In genomic region chr19:47002853-47003610, GRCh38 we compare ENCODE assay signal across 23 cellular contexts. TPM values are rescaled to one million over a fixed set of nuclear protein-coding genes. Genes with fewer than 3 reads are reported as not detected.
DNase-seq lines count a peak whose midpoint lies in the region; ATAC-seq, FAIRE-seq and TF ChIP-seq lines count a peak whose summit lies in the region.
"Had no signal": no experiment of that assay in that cellular context is flagged by ENCODE, and none has a peak within 500 bp of the region (broad histone marks: within the 10 kb centered on the region; RNA-seq: fewer than 3 reads in every experiment).

No MANE protein-coding gene starts in this region.

- no peak overlapping the region for H3K9ac ChIP-seq in astrocyte (ENCODE audit: low read length)

- peak overlapping the region; percentile 47 for H3K27ac Mint-ChIP-seq in astrocyte (ENCODE audit: unreplicated experiment)
- H3K27ac Mint-ChIP-seq in neural crest cell (ENCODE audit: unreplicated experiment), result peak overlapping the region; percentile 75
- no peak overlapping the region for H3K27ac Mint-ChIP-seq in CD4-positive, alpha-beta T cell
- H3K27ac Mint-ChIP-seq: stimulated activated naive CD8-positive, alpha-beta T cell treated with anti-CD3 and anti-CD28 coated beads, Interleukin-15, Interleukin-2, amounts not matched to agents 100 ng/mL and 50 ng/mL, for 24 hours had no signal

- H3K4me3 Mint-ChIP-seq in astrocyte (ENCODE audit: unreplicated experiment), result no peak overlapping the region
- H3K4me3 Mint-ChIP-seq in neural crest cell, result peak overlapping the region; percentile 34
- no peak overlapping the region for H3K4me3 Mint-ChIP-seq in CD4-positive, alpha-beta T cell
- H3K4me3 Mint-ChIP-seq: effector memory CD8-positive, alpha-beta T cell; stimulated activated naive CD8-positive, alpha-beta T cell treated with anti-CD3 and anti-CD28 coated beads, Interleukin-15, Interleukin-2, amounts not matched to agents 100 ng/mL and 50 ng/mL, for 24 hours had no signal

- H3K27me3 Mint-ChIP-seq in astrocyte (ENCODE audit: low read depth, unreplicated experiment) (no peaks in the 10 kb centered on the region), neural crest cell (ENCODE audit: low read depth) (peaks cover 5% of the 10 kb centered on the region)
- no peaks in the 10 kb centered on the region for H3K27me3 Mint-ChIP-seq in CD4-positive, alpha-beta T cell
- H3K27me3 Mint-ChIP-seq: effector memory CD8-positive, alpha-beta T cell had no signal

- peak; percentile 60 for DNase-seq in H7
- no peak for DNase-seq in astrocyte (ENCODE audit: low read depth)
- no peak for DNase-seq in heart left ventricle
- no peak for DNase-seq in neural crest cell (ENCODE audit: low read depth, low spot score)
- DNase-seq in occipital lobe (lab: John Stamatoyannopoulos, UW), result no peak
- DNase-seq in lower lobe of right lung, result no peak
- no peak for DNase-seq in AML-193 (lab: John Stamatoyannopoulos, UW)
- no peak for DNase-seq in CD4-positive, alpha-beta T cell
- DNase-seq: activated CD4-positive, alpha-beta T cell treated with anti-CD3 and anti-CD28 coated beads, Interleukin-2, amount 50 U/mL, for 48 hours; activated CD4-positive, CD25-positive, alpha-beta regulatory T cell; activated CD8-positive, alpha-beta memory T cell treated with anti-CD3 and anti-CD28 coated beads, Interleukin-2, amount 50 U/mL, for 4 hours; activated effector memory CD4-positive, alpha-beta T cell treated with Interleukin-2 at 50 U/mL for 16 hours; C1 segment of cervical spinal cord; Calu3; effector memory CD8-positive, alpha-beta T cell; gastrocnemius medialis; NCI-H82; stimulated activated CD4-positive, alpha-beta T cell treated with anti-CD3 and anti-CD28 coated beads, Interleukin-4, amount 100 ng/mL, for 24 hours; tibial artery had no signal

- H3K9me3 Mint-ChIP-seq in astrocyte (ENCODE audit: unreplicated experiment), result peaks cover 3% of the 10 kb centered on the region
- H3K9me3 Mint-ChIP-seq in neural crest cell, result peaks cover 3% of the 10 kb centered on the region
- no peaks in the 10 kb centered on the region for H3K9me3 Mint-ChIP-seq in CD4-positive, alpha-beta T cell
- H3K9me3 Mint-ChIP-seq: effector memory CD8-positive, alpha-beta T cell; stimulated activated naive CD8-positive, alpha-beta T cell treated with anti-CD3 and anti-CD28 coated beads, Interleukin-15, Interleukin-2, amounts not matched to agents 100 ng/mL and 50 ng/mL, for 24 hours had no signal

- intact Hi-C loops in heart left ventricle (cut with DNase I), result no loop called here
- intact Hi-C loops in lower lobe of right lung (cut with DNase I), result no loop called here
- intact Hi-C loops in CD4-positive, alpha-beta T cell (cut with DNase I, micrococcal nuclease), result no loop called here

- H3K36me3 ChIP-seq in H7 (replicated peaks; ENCODE audit: control insufficient read depth, insufficient read depth, low read length), result peaks cover 6% of the 10 kb centered on the region
- peaks cover 10% of the 10 kb centered on the region for H3K36me3 ChIP-seq in astrocyte (ENCODE audit: insufficient read depth, low read length)
- H3K36me3 ChIP-seq in heart left ventricle, result peaks cover 0 to 36% (median 33%) of the 10 kb centered on the region in 9 donors
- peaks cover 33% of the 10 kb centered on the region for H3K36me3 ChIP-seq in lower lobe of right lung

- H3K36me3 Mint-ChIP-seq in astrocyte (ENCODE audit: low read depth, unreplicated experiment) (peaks cover 14% of the 10 kb centered on the region), neural crest cell (ENCODE audit: low read depth) (peaks cover 12% of the 10 kb centered on the region)
- peaks cover 35% of the 10 kb centered on the region for H3K36me3 Mint-ChIP-seq in CD4-positive, alpha-beta T cell (ENCODE audit: low read depth)

- no peak overlapping the region for H3K4me3 ChIP-seq in H7 (ENCODE audit: insufficient read depth, low read depth, low read length)
- no peak overlapping the region for H3K4me3 ChIP-seq in astrocyte (ENCODE audit: insufficient read depth, low read depth, low read length)
- peak overlapping the region in 2 of 12 donors; percentile 31 to 46 for H3K4me3 ChIP-seq in heart left ventricle
- H3K4me3 ChIP-seq in lower lobe of right lung, result no peak overlapping the region
- H3K4me3 ChIP-seq: tibial artery had no signal

- H2AFZ ChIP-seq in astrocyte (ENCODE audit: low read depth, low read length), result no peak overlapping the region

- POLR2A ChIA-PET in CD4-positive, alpha-beta T cell (lab: Charles Lee), result interaction anchor here (1.5 kb wide), 1 partner anchor 21 kb away, joined by 4 read pairs; no protein-coding TSS in a partner anchor

- H3K4me1 Mint-ChIP-seq in astrocyte (ENCODE audit: low read depth, unreplicated experiment) (no peaks in the 10 kb centered on the region), neural crest cell (peaks cover 32% of the 10 kb centered on the region)
- no peaks in the 10 kb centered on the region for H3K4me1 Mint-ChIP-seq in CD4-positive, alpha-beta T cell (ENCODE audit: low read depth)

- H3K27me3 ChIP-seq in H7 (ENCODE audit: control insufficient read depth, insufficient read depth, low read length), result no peaks in the 10 kb centered on the region
- H3K27me3 ChIP-seq in astrocyte (ENCODE audit: insufficient read depth, low read length), result peaks cover 2% of the 10 kb centered on the region
- peaks cover 0 to 11% (median 0%) of the 10 kb centered on the region in 9 donors for H3K27me3 ChIP-seq in heart left ventricle
- H3K27me3 ChIP-seq in lower lobe of right lung (ENCODE audit: low read depth), result no peaks in the 10 kb centered on the region
- no peaks in the 10 kb centered on the region for H3K27me3 ChIP-seq in CD4-positive, alpha-beta T cell (ENCODE audit: control insufficient read depth, insufficient read depth, low read length)

- ATAC-seq in heart left ventricle (peak in 3 of 4 donors; percentile 3 to 51 (median 31)), lower lobe of right lung (no peak)
- no peak for ATAC-seq in CD4-positive, alpha-beta T cell (ENCODE audit: poor library complexity)
- ATAC-seq: gastrocnemius medialis had no signal

- no peak for TF ChIP-seq POLR2A in heart left ventricle (IDR thresholded peaks at IDR 0.05)

- H3K9me3 ChIP-seq in astrocyte (ENCODE audit: insufficient read depth, low read depth, low read length), result no peaks in the 10 kb centered on the region
- H3K9me3 ChIP-seq in heart left ventricle, result no peaks in the 10 kb centered on the region
- no peaks in the 10 kb centered on the region for H3K9me3 ChIP-seq in lower lobe of right lung
- H3K9me3 ChIP-seq in CD4-positive, alpha-beta T cell (ENCODE audit: control insufficient read depth, low read length), result no peaks in the 10 kb centered on the region
- H3K9me3 ChIP-seq: gastrocnemius medialis, tibial artery had no signal

- H4K20me1 ChIP-seq in astrocyte (ENCODE audit: insufficient read depth, low read length), result peaks cover 33% of the 10 kb centered on the region

- no peak for FAIRE-seq in astrocyte (lab: Jason Lieb, UNC)
- FAIRE-seq: GM12891, islet of Langerhans had no signal

- no peak overlapping the region for H3K27ac ChIP-seq in astrocyte (ENCODE audit: low read depth, low read length)
- H3K27ac ChIP-seq in heart left ventricle, result no peak overlapping the region
- no peak overlapping the region for H3K27ac ChIP-seq in lower lobe of right lung
- H3K27ac ChIP-seq in CD4-positive, alpha-beta T cell (ENCODE audit: low read depth, low read length), result no peak overlapping the region
- H3K27ac ChIP-seq: gastrocnemius medialis, tibial artery had no signal

- 29 to 62% (median 53%) methylated on average over 12 to 26 of the region's 26 CpGs for WGBS in heart left ventricle, 4 donors

- H3K4me2 ChIP-seq in astrocyte (ENCODE audit: low read length), result peak overlapping the region; percentile 80

- CTCF ChIA-PET in CD4-positive, alpha-beta T cell (lab: Charles Lee), result interaction anchor here (0.6 to 1.0 kb wide), 3 partner anchors 10 to 54 kb away, joined by 3 to 4 read pairs (median 3); no protein-coding TSS in a partner anchor

- H3K79me2 ChIP-seq in astrocyte (ENCODE audit: insufficient read depth, low read length), result no peaks in the 10 kb centered on the region

- H3K4me1 ChIP-seq in astrocyte (ENCODE audit: insufficient read depth, low read length) (peaks cover 12% of the 10 kb centered on the region), heart left ventricle (peaks cover 0 to 20% (median 14%) of the 10 kb centered on the region in 12 donors), lower lobe of right lung (peaks cover 6% of the 10 kb centered on the region)

- TF ChIP-seq CTCF in astrocyte (IDR thresholded peaks at IDR 0.05; ENCODE audit: insufficient read depth, low read depth, low read length) (no peak), heart left ventricle (IDR thresholded peaks at IDR 0.05) (no peak), neural crest cell (conservative IDR thresholded peaks at IDR 0.05) (no peak), lower lobe of right lung (IDR thresholded peaks at IDR 0.05) (no peak)
- TF ChIP-seq CTCF in CD4-positive, alpha-beta T cell (IDR thresholded peaks at IDR 0.05), result no peak

RNA-seq across cellular contexts. Expression of gene NPAS1, which starts 16.6 kb away (rescaled TPM):
- total RNA-seq in H7 (2014; rRNA removed; shearing (Covaris generic)), result 3.2 and 6.1 TPM in 2 replicates
- total RNA-seq in astrocyte, result 2.5 and 3.6 TPM in 2 replicates
- total RNA-seq in heart left ventricle, result 1 to 10 TPM in 2 of 9 donors, under 1 TPM in 6, not detected in 1; 0.16 to 1.3 (median 0.53) TPM
- polyA plus RNA-seq in heart left ventricle, result 1 to 10 TPM; 1.2 to 1.3 TPM
- total RNA-seq in neural crest cell, result 1.5 and 1.9 TPM in 2 replicates
- 5.8 TPM for total RNA-seq in occipital lobe
- total RNA-seq in lower lobe of right lung, result 1.8 TPM
- 1 to 10 TPM; 1.1 to 2.1 TPM for total RNA-seq in CD4-positive, alpha-beta T cell
- total RNA-seq: lung microvascular endothelial cell had no signal

RNA-seq across cellular contexts. Expression of gene TMEM160, which starts 45.4 kb away (rescaled TPM):
- total RNA-seq in H7 (2014; rRNA removed; shearing (Covaris generic)), result 127 and 173 TPM in 2 replicates
- total RNA-seq in astrocyte, result 36.5 and 39.9 TPM in 2 replicates
- 10 to 100 TPM; 21.7 to 58.0 (median 24.5) TPM for total RNA-seq in heart left ventricle
- polyA plus RNA-seq in heart left ventricle, result 10 to 100 TPM; 10.5 to 21.7 TPM
- 51.1 and 57.5 TPM in 2 replicates for total RNA-seq in neural crest cell
- 20.9 TPM for total RNA-seq in occipital lobe
- 29.5 TPM for total RNA-seq in lower lobe of right lung
- total RNA-seq in CD4-positive, alpha-beta T cell, result 10 to 100 TPM; 18.0 to 18.1 TPM

Comparison
In these comparisons a context has a peak if more than half of its experiments do, and no peak if none do; other contexts are left out.
1. ATAC-seq: peak in heart left ventricle (3 of 4); none in lower lobe of right lung (0 of 2) and CD4-positive, alpha-beta T cell (single experiment).